10 cellular contexts compared by ENCODE assay signal in the genomic region with DNA sequence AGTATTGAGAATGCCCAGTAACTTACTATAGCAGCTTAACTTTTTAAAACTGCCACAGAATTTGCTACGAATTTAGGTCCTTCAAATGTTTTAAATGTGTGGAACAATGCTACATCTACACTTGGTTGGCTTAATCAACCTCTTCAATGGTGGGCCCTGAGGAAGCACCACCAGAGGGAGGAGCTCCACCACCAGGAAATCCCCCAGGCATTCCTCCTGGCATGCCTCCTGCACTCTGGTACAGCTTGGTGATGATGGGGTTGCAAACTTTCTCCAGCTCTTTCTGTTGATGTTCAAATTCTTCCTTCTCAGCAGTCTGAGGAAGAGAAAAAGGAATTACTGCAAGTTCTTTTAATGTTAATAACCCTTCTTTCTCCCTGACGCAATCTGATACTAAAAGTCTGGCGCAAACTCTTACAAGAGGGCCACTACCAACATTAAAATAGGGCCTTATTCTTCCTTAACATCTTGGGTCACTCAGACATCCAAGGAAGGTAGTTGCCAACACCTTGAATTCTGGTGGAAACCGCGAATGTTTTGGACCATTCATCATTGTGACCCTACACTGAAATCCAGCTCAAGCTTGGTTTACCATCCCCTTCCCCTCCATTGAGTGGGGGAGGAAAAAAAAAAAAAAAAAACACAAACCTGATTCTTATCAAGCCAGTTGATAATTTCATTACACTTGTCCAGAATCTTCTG. TPM values are rescaled to one million over a fixed set of nuclear protein-coding genes. Genes with fewer than 3 reads are reported as not detected.
A peak's percentile ranks its signal among the peaks of the same experiment; 100 is the strongest.
DNase-seq lines count a peak whose midpoint lies in the region; ATAC-seq and TF ChIP-seq lines count a peak whose summit lies in the region.
"Had no signal": no experiment of that assay in that cellular context is flagged by ENCODE, and none has a peak within 500 bp of the region (broad histone marks: within the 10 kb centered on the region; RNA-seq: fewer than 3 reads in every experiment).

No MANE protein-coding gene starts in this region.

- H3K9me3 ChIP-seq in Caco-2 (no peaks in the 10 kb centered on the region), HUES64 (ENCODE audit: insufficient read depth, low read depth, low read length) (no peaks in the 10 kb centered on the region)
- H3K9me3 ChIP-seq: adrenal gland had no signal

- POLR2A ChIA-PET in Caco-2 (lab: Charles Lee) = interaction anchor here (0.6 to 0.7 kb wide), 2 partner anchors 172 to 278 kb away, joined by 3 to 10 read pairs; no protein-coding TSS in a partner anchor

- no peak overlapping the region for H3K4me3 ChIP-seq in Caco-2 (ENCODE audit: low read depth, low read length)
- H3K4me3 ChIP-seq in HUES64 (ENCODE audit: low read length) = peak overlapping the region; percentile 14; the same call in 1 of the 2 replicates

- H3K27ac ChIP-seq in HUES64 (ENCODE audit: low read depth, low read length) = peak overlapping the region; percentile 45; the same call in 1 of the 2 replicates

- H3K36me3 Mint-ChIP-seq in Caco-2 (ENCODE audit: insufficient read depth, unreplicated experiment) (peaks cover 98% of the 10 kb centered on the region), brain (peaks cover 73% of the 10 kb centered on the region), neural crest cell (ENCODE audit: low read depth) (peaks cover 50% of the 10 kb centered on the region)

- ATAC-seq in GM18858 (IDR thresholded peaks at IDR 0.05; ENCODE audit: unreplicated experiment) = no peak

- no peaks in the 10 kb centered on the region for H3K9me3 Mint-ChIP-seq in Caco-2 (ENCODE audit: unreplicated experiment)
- peaks cover 0 to 4% (median 0%) of the 10 kb centered on the region in 5 experiments for H3K9me3 Mint-ChIP-seq in brain
- no peaks in the 10 kb centered on the region for H3K9me3 Mint-ChIP-seq in neural crest cell

- peaks cover 31% of the 10 kb centered on the region for H3K4me1 Mint-ChIP-seq in Caco-2 (ENCODE audit: low read depth, unreplicated experiment)
- peaks cover 76% of the 10 kb centered on the region for H3K4me1 Mint-ChIP-seq in brain
- peaks cover 67% of the 10 kb centered on the region for H3K4me1 Mint-ChIP-seq in neural crest cell

- no peaks in the 10 kb centered on the region for H3K27me3 Mint-ChIP-seq in Caco-2 (ENCODE audit: insufficient read depth, unreplicated experiment)
- H3K27me3 Mint-ChIP-seq in brain = peaks cover 18% of the 10 kb centered on the region
- peaks cover 5% of the 10 kb centered on the region for H3K27me3 Mint-ChIP-seq in neural crest cell (ENCODE audit: low read depth)

- H3K9ac ChIP-seq in HUES64 (ENCODE audit: low read depth, low read length) = no peak overlapping the region

- TF ChIP-seq CTCF in Caco-2 (IDR thresholded peaks at IDR 0.05; ENCODE audit: insufficient read depth in 1 of 2, low read depth in 1 of 2, low read length in 1 of 2, severe bottlenecking in 1 of 2, unreplicated experiment in 1 of 2) = no peak
- TF ChIP-seq CTCF in brain (conservative IDR thresholded peaks at IDR 0.05) = no peak
- TF ChIP-seq CTCF in neural crest cell (conservative IDR thresholded peaks at IDR 0.05) = no peak

- BruUV-seq in Caco-2 (replicated peaks; lab: Mats Ljungman, UMichigan) = no TSS peak

- CTCF ChIA-PET in Caco-2 (lab: Charles Lee) = interaction anchor here (0.7 kb wide), 1 partner anchor 190 kb away, joined by 3 read pairs; no protein-coding TSS in a partner anchor

- H3K4me3 Mint-ChIP-seq in Caco-2 (ENCODE audit: unreplicated experiment) (peak overlapping the region; percentile 84), brain (peak overlapping the region; percentile 20 to 98 (median 72)), neural crest cell (peak overlapping the region; percentile 100)

- H3K36me3 ChIP-seq in Caco-2 (ENCODE audit: control insufficient read depth, insufficient read depth, low read length) (peaks cover 34% of the 10 kb centered on the region), HUES64 (ENCODE audit: insufficient read depth, low read length) (peaks cover 69% of the 10 kb centered on the region)

- no peaks in the 10 kb centered on the region for H3K27me3 ChIP-seq in Caco-2 (replicated peaks; ENCODE audit: control insufficient read depth, insufficient read depth, low read length)
- H3K27me3 ChIP-seq in HUES64 (ENCODE audit: insufficient read depth, low read length) = no peaks in the 10 kb centered on the region
- H3K27me3 ChIP-seq: adrenal gland had no signal

- H3K4me1 ChIP-seq in Caco-2 (peaks cover 17% of the 10 kb centered on the region), HUES64 (ENCODE audit: insufficient read depth, low read length) (no peaks in the 10 kb centered on the region)

- intact Hi-C loops in Caco-2 (cut with micrococcal nuclease; ENCODE audit: unreplicated experiment) (no loop called here), posterior cingulate gyrus (cut with DNase I) (no loop called here)

- 91% methylated on average over 4 of the region's 5 CpGs for WGBS in HUES64

- no peak for DNase-seq in Caco-2
- DNase-seq in neural crest cell (ENCODE audit: low read depth, low spot score) = no peak
- no peak for DNase-seq in posterior cingulate gyrus
- DNase-seq in NCI-H146 (lab: John Stamatoyannopoulos, UW) = no peak
- no peak for DNase-seq in activated gamma-delta T cell (lab: John Stamatoyannopoulos, UW)
- DNase-seq: NCI-H2029 had no signal

- H3K27ac Mint-ChIP-seq in Caco-2 (ENCODE audit: unreplicated experiment) = peak overlapping the region; percentile 68
- H3K27ac Mint-ChIP-seq in brain = peak overlapping the region in 4 of 5 experiments; percentile 55 to 100 (median 70)
- no peak overlapping the region for H3K27ac Mint-ChIP-seq in neural crest cell (ENCODE audit: unreplicated experiment)

RNA-seq across cellular contexts. Expression of a gene that starts 4.2 kb away (rescaled TPM):
- total RNA-seq in Caco-2 (2022) (1,923 and 2,051 TPM in 2 replicates), neural crest cell (1,559 and 1,580 TPM in 2 replicates)
- 2,137 TPM for polyA plus RNA-seq in HUES64 (2013, experiment 1 of 2)
- 1,461 TPM for polyA plus RNA-seq in HUES64 (2013, experiment 2 of 2)
- polyA plus RNA-seq in brain (ENCODE audit: insufficient read depth, low read depth, low replicate concordance) = 1,570 TPM
